ENCODE assay signal across 1 cellular context in the genomic region with DNA sequence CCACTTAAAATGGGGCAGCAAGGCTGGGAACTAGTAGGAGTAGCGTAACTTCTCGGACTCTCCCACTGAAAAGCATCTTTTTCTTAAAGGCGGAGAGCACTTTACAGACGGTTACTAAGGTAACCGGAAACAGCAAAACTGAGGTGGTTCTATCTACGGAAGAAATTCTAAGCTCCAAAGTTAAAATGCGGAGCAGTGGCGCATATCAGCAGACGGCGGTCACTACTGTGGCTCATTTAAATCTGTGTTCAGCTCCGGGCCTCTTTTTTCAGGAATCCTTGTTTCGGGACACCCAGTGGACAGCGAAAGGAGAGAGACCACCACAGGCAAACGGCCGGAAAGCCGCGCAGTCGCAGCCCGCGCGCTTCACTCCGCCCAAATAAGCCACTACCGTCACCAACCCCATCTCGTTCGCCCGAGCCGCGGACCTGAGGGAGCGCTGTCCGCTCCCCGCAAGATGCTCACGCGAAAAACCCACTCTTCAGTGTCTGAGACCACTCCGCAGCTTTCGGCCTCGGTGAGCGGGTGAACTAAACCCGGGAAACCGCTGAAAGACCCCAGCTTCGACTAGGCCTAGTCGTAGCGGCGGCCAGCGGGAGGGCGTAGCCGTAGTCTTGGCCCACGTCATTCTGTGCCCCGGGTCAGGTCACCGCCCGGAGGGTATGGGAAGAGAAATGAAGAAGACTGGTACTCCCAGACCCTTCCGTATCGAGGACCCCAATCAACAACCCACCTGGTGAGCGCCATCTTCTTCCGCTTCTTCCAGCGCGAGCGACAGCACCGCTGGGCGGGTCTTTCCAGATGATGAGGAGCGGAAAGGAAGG.
TF ChIP-seq lines count a peak whose summit lies in the region.

Gene SNW1, minus strand, starts transcription at position 776 of the 824 bp plus-strand sequence. Its CDS starts 29 bp downstream, at position 747.

TF ChIP-seq in WTC11, 78 proteins besides CTCF, POLR2A, EP300 and RAD21 (continued from another document):
- TF ChIP-seq GRHL2 (CRISPR knock-in tag; IDR thresholded peaks at IDR 0.05; ENCODE audit: insufficient replicate concordance, severe bottlenecking) (no peak), TEAD1 (CRISPR knock-in tag; IDR thresholded peaks at IDR 0.05) (0 out of 2 replicates have a peak, but pooled peaks have one; percentile 40), PRRX2 (CRISPR knock-in tag; IDR thresholded peaks at IDR 0.05) (no peak), JUN (CRISPR knock-in tag; IDR thresholded peaks at IDR 0.05) (no peak; the same call in 1 of the 2 replicates), ZMAT4 (CRISPR knock-in tag; IDR thresholded peaks at IDR 0.05) (no peak), KAT7 (CRISPR knock-in tag; IDR thresholded peaks at IDR 0.05; ENCODE audit: borderline replicate concordance) (0 out of 2 replicates have a peak, but pooled peaks have one; percentile 64), ELF4 (CRISPR knock-in tag; IDR thresholded peaks at IDR 0.05; ENCODE audit: low read depth) (no peak), TCF7 (CRISPR knock-in tag; IDR thresholded peaks at IDR 0.05; ENCODE audit: low read depth) (no peak), FOXP1 (CRISPR knock-in tag; IDR thresholded peaks at IDR 0.05; ENCODE audit: borderline replicate concordance) (peak; percentile 82; the same call in 1 of the 2 replicates), CREB1 (CRISPR knock-in tag; IDR thresholded peaks at IDR 0.05) (no peak), USF1 (CRISPR knock-in tag; IDR thresholded peaks at IDR 0.05) (no peak), RORB (CRISPR knock-in tag; IDR thresholded peaks at IDR 0.05) (no peak), MYBL2 (CRISPR knock-in tag; IDR thresholded peaks at IDR 0.05) (peak; percentile 71; the same call in 1 of the 2 replicates), OVOL2 (CRISPR knock-in tag; IDR thresholded peaks at IDR 0.05; ENCODE audit: borderline replicate concordance) (no peak), PRDM15 (CRISPR knock-in tag; IDR thresholded peaks at IDR 0.05) (no peak)
- TF ChIP-seq, protein P1, sequence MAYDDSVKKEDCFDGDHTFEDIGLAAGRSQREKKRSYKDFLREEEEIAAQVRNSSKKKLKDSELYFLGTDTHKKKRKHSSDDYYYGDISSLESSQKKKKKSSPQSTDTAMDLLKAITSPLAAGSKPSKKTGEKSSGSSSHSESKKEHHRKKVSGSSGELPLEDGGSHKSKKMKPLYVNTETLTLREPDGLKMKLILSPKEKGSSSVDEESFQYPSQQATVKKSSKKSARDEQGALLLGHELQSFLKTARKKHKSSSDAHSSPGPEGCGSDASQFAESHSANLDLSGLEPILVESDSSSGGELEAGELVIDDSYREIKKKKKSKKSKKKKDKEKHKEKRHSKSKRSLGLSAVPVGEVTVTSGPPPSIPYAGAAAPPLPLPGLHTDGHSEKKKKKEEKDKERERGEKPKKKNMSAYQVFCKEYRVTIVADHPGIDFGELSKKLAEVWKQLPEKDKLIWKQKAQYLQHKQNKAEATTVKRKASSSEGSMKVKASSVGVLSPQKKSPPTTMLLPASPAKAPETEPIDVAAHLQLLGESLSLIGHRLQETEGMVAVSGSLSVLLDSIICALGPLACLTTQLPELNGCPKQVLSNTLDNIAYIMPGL (CRISPR knock-in tag; IDR thresholded peaks at IDR 0.05) = peak; percentile 71; the same call in 1 of the 2 replicates
- TF ChIP-seq, protein P2, sequence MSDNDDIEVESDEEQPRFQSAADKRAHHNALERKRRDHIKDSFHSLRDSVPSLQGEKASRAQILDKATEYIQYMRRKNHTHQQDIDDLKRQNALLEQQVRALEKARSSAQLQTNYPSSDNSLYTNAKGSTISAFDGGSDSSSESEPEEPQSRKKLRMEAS (CRISPR knock-in tag; IDR thresholded peaks at IDR 0.05) = peak; percentile 60
